ENCODE assay signal across 26 cellular contexts in genomic region chr2:43078781-43079755, GRCh38.
A peak's percentile ranks its signal among the peaks of the same experiment; 100 is the strongest.
DNase-seq lines count a peak whose midpoint lies in the region; ATAC-seq, FAIRE-seq and TF ChIP-seq lines count a peak whose summit lies in the region.
"Had no signal": no experiment of that assay in that cellular context is flagged by ENCODE, and none has a peak within 500 bp of the region (broad histone marks: within the 10 kb centered on the region; RNA-seq: fewer than 3 reads in every experiment).

No MANE protein-coding gene starts in this region.

- WGBS in right cardiac atrium, result 92% methylated on average over 15 of the region's 15 CpGs

- DNase-seq in right cardiac atrium (peak in 2 of 3 donors; percentile 42 to 52), right atrium auricular region (ENCODE audit: low spot score) (no peak), bronchial epithelial cell (ENCODE audit: low read depth) (no peak), mesenteric fat pad (ENCODE audit: low spot score) (peak; percentile 83), NCI-H524 (lab: John Stamatoyannopoulos, UW) (no peak)
- DNase-seq in activated CD4-positive, alpha-beta T cell treated with anti-CD3 and anti-CD28 coated beads, Interleukin-2, amount 50 U/mL, for 1 hour, result no peak
- DNase-seq: activated CD4-positive, alpha-beta T cell treated with anti-CD3 and anti-CD28 coated beads, Interleukin-2, amount 50 U/mL, for 4 hours; activated CD8-positive, alpha-beta memory T cell treated with anti-CD3 and anti-CD28 coated beads, Interleukin-2, amount 50 U/mL, for 48 hours; activated effector memory CD4-positive, alpha-beta T cell treated with Interleukin-2 at 50 U/mL for 16 hours; activated naive CD8-positive, alpha-beta T cell treated with anti-CD3 and anti-CD28 coated beads, Interleukin-2, amount 50 U/mL, for 24 hours; brain microvascular endothelial cell; gastrocnemius medialis; kidney glomerular epithelial cell; NCI-H187; NCI-H226; NCI-H82; stimulated activated CD4-positive, alpha-beta T cell treated with anti-CD3 and anti-CD28 coated beads, Interleukin-4, amount 100 ng/mL, for 4 hours had no signal

- H3K9me3 ChIP-seq in right cardiac atrium (ENCODE audit: control insufficient read depth, low read length), result no peaks in the 10 kb centered on the region
- H3K9me3 ChIP-seq in right atrium auricular region, result no peaks in the 10 kb centered on the region
- H3K9me3 ChIP-seq: BLaER1 treated with 17β-estradiol and CSF1 and Interleukin-3, amounts not matched to agents 10 nM and 100 nM; gastrocnemius medialis; prostate gland had no signal

- intact Hi-C loops in right cardiac atrium (cut with DNase I), result no loop called here

- H3K27ac ChIP-seq in right cardiac atrium (ENCODE audit: low read length) (no peak overlapping the region), right atrium auricular region (peak overlapping the region in 1 of 2 donors; percentile 32)
- H3K27ac ChIP-seq: BLaER1 treated with 17β-estradiol and CSF1 and Interleukin-3, amounts not matched to agents 10 nM and 100 nM; brain microvascular endothelial cell; HL-60; prostate gland; VCaP had no signal

- H3K27me3 ChIP-seq in right cardiac atrium (ENCODE audit: control insufficient read depth, insufficient read depth) (no peaks in the 10 kb centered on the region), right atrium auricular region (no peaks in the 10 kb centered on the region), bronchial epithelial cell (ENCODE audit: control insufficient read depth, insufficient read depth, low read length) (no peaks in the 10 kb centered on the region)
- H3K27me3 ChIP-seq: BLaER1 treated with 17β-estradiol and CSF1 and Interleukin-3, amounts not matched to agents 10 nM and 100 nM; brain microvascular endothelial cell; gastrocnemius medialis had no signal

- no peak for TF ChIP-seq CTCF in right atrium auricular region (IDR thresholded peaks at IDR 0.05)
- no peak for TF ChIP-seq CTCF in bronchial epithelial cell (IDR thresholded peaks at IDR 0.05; ENCODE audit: insufficient read depth, low read length, severe bottlenecking)

- FAIRE-seq in bronchial epithelial cell (lab: Jason Lieb, UNC), result peak; percentile 55
- FAIRE-seq: A204.1, endothelial cell of umbilical vein had no signal

- H3K36me3 ChIP-seq in right atrium auricular region (no peaks in the 10 kb centered on the region), bronchial epithelial cell (ENCODE audit: control insufficient read depth, insufficient read depth, low read length) (no peaks in the 10 kb centered on the region)
- H3K36me3 ChIP-seq: BLaER1 treated with 17β-estradiol and CSF1 and Interleukin-3, amounts not matched to agents 10 nM and 100 nM; brain microvascular endothelial cell; gastrocnemius medialis; prostate gland had no signal

- H3K4me3 ChIP-seq in right cardiac atrium (ENCODE audit: low read length) (no peak overlapping the region), right atrium auricular region (no peak overlapping the region), bronchial epithelial cell (ENCODE audit: low read depth, low read length) (no peak overlapping the region)
- H3K4me3 ChIP-seq: BLaER1 treated with 17β-estradiol and CSF1 and Interleukin-3, amounts not matched to agents 10 nM and 100 nM; gastrocnemius medialis; prostate gland had no signal

- no peak for ATAC-seq in right cardiac atrium
- ATAC-seq in HG03342 (IDR thresholded peaks at IDR 0.05; ENCODE audit: unreplicated experiment), result no peak
- ATAC-seq in GM19467 (IDR thresholded peaks at IDR 0.05; ENCODE audit: unreplicated experiment), result no peak
- ATAC-seq: activated naive CD8-positive, alpha-beta T cell treated with anti-CD3 and anti-CD28 coated beads, Interleukin-2, amount 50 U/mL, for 24 hours; gastrocnemius medialis; naive thymus-derived CD4-positive, alpha-beta T cell had no signal

- H3K4me1 ChIP-seq in right cardiac atrium (ENCODE audit: control insufficient read depth, insufficient read depth, low read length), result peaks cover 29% of the 10 kb centered on the region
- peaks cover 0 to 66% of the 10 kb centered on the region in 2 donors for H3K4me1 ChIP-seq in right atrium auricular region
- H3K4me1 ChIP-seq: prostate gland had no signal

Comparison
In these comparisons a context has a peak if more than half of its experiments do, and no peak if none do; other contexts are left out.
1. DNase-seq: peak in right cardiac atrium (2 of 3) and mesenteric fat pad (single experiment); none in right atrium auricular region (single experiment), bronchial epithelial cell (single experiment), activated CD4-positive, alpha-beta T cell treated with anti-CD3 and anti-CD28 coated beads, Interleukin-2, amount 50 U/mL, for 1 hour (single experiment) and NCI-H524 (0 of 2).